Comparison of ENCODE assay signal across 1 cellular context in the genomic region with DNA sequence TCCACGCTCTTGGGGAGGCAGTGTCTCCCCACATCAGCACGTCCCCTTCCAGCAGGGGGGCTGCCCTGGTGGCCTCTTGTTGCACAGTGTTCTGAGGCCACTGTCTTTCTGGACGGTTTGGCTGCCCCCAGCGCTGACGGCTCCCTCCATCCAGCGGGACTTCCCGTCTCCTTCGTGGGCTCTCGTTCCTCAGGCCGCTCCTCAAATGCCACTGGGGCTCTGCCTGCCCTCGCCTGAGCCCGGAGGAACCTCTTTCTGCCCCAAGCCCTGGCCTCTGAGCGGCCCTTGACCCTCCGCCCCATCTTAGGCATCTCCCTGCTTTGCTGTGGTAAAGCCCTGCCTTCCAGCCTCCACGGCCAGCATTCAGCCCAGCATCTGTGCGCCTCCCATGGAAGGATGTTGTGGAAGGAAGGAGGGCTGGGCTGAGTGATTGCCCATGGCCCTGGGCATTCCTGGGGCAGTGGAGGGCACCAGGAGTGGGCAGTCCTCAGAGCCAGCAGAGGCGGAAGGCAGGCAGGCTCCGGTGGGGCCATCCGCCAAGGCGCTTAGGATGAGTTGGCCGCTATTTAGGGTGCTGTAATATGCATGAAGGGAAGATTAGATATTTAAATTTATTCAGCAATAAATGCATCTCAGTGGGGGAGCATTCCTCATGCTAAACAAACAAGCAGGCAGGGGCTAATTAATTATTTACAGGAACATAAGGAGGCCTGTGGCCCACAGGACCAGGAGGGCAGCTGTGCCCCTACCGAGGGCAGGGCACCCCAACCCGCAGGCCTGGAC.
TF ChIP-seq lines count a peak whose summit lies in the region.

No MANE protein-coding gene starts in this region.

TF ChIP-seq in A549, 52 proteins besides CTCF, POLR2A, EP300 and RAD21 (continued from another document):
- TF ChIP-seq HOXB13 (CRISPR knock-in tag; IDR thresholded peaks at IDR 0.05; ENCODE audit: low read depth) (no peak), CHD4 (IDR thresholded peaks at IDR 0.05; ENCODE audit: borderline replicate concordance) (no peak), RARB (CRISPR knock-in tag; IDR thresholded peaks at IDR 0.05) (no peak), HOXB5 (CRISPR knock-in tag; IDR thresholded peaks at IDR 0.05) (no peak), FOSB (CRISPR knock-in tag; IDR thresholded peaks at IDR 0.05) (no peak), NFE2L2 (conservative IDR thresholded peaks at IDR 0.05; ENCODE audit: low read length) (no peak), HEYL (CRISPR knock-in tag; IDR thresholded peaks at IDR 0.05) (no peak), CBX8 (IDR thresholded peaks at IDR 0.05) (no peak), SMC3 (IDR thresholded peaks at IDR 0.05) (no peak), KDM5A (IDR thresholded peaks at IDR 0.05) (no peak)
